ENCODE assay signal across 31 cellular contexts in genomic region chr6:16326531-16326930, GRCh38.
"Had no signal": no experiment of that assay in that cellular context is flagged by ENCODE, and none has a peak within 500 bp of the region (broad histone marks: within the 10 kb centered on the region; RNA-seq: fewer than 3 reads in every experiment).

No MANE protein-coding gene starts in this region.

- H3K27ac Mint-ChIP-seq: activated B cell treated with CpG ODN at 0.5 μM for 24 hours; activated CD8-positive, alpha-beta T cell treated with anti-CD3 and anti-CD28 coated beads for 36 hours; activated naive CD4-positive, alpha-beta T cell treated with anti-CD3 and anti-CD28 coated beads for 36 hours; activated naive CD4-positive, alpha-beta T cell treated with anti-CD3 and anti-CD28 coated beads, Interleukin-2, amount 50 U/mL, for 24 hours; activated naive CD8-positive, alpha-beta T cell treated with anti-CD3 and anti-CD28 coated beads for 36 hours; activated naive CD8-positive, alpha-beta T cell treated with anti-CD3 and anti-CD28 coated beads, Interleukin-2, amount 50 U/mL, for 24 hours; activated T-helper 2 cell treated with anti-CD3 and anti-CD28 coated beads, Interferon-gamma antibody, Interleukin-2, Interleukin-4, amounts not matched to agents 10 μg/mL and 5 μg/mL and 100 μg/mL, durations not matched to agents 14 hours and 24 hours and 36 hours; T-helper 1 cell treated with Interleukin-12 subunit alpha and Interleukin-12 subunit beta and Interleukin-4 antibody, amounts not matched to agents 30 μg/mL and 1 μg/mL, for 36 hours; T-helper 2 cell treated with Interferon-gamma antibody and Interleukin-4, amounts not matched to agents 5 μg/mL and 100 μg/mL, for 36 hours had no signal

- H3K9me3 Mint-ChIP-seq: activated B cell treated with CpG ODN at 0.5 μM for 24 hours; activated CD8-positive, alpha-beta T cell treated with anti-CD3 and anti-CD28 coated beads for 36 hours; activated naive CD4-positive, alpha-beta T cell treated with anti-CD3 and anti-CD28 coated beads for 36 hours; activated naive CD4-positive, alpha-beta T cell treated with anti-CD3 and anti-CD28 coated beads, Interleukin-2, amount 50 U/mL, for 24 hours; activated naive CD8-positive, alpha-beta T cell treated with anti-CD3 and anti-CD28 coated beads for 36 hours; activated naive CD8-positive, alpha-beta T cell treated with anti-CD3 and anti-CD28 coated beads, Interleukin-2, amount 50 U/mL, for 24 hours; activated T-cell treated with anti-CD3 and anti-CD28 coated beads, Interleukin-2, amount 50 U/mL, for 4 hours; activated T-helper 2 cell treated with anti-CD3 and anti-CD28 coated beads, Interferon-gamma antibody, Interleukin-2, Interleukin-4, amounts not matched to agents 10 μg/mL and 5 μg/mL and 100 μg/mL, durations not matched to agents 14 hours and 24 hours and 36 hours; T-cell; T-helper 2 cell treated with Interferon-gamma antibody and Interleukin-4, amounts not matched to agents 5 μg/mL and 100 μg/mL, for 36 hours had no signal

- H3K9me3 ChIP-seq: adrenal gland, body of pancreas, esophagus squamous epithelium, gastroesophageal sphincter had no signal

- ATAC-seq: activated CD4-positive, CD25-positive, alpha-beta regulatory T cell treated with anti-CD3 and anti-CD28 coated beads, Interleukin-2, amount 50 U/mL, for 24 hours; activated CD8-positive, alpha-beta T cell treated with anti-CD3 and anti-CD28 coated beads for 36 hours; activated naive CD8-positive, alpha-beta T cell treated with anti-CD3 and anti-CD28 coated beads, Interleukin-2, amount 50 U/mL, for 24 hours; activated T-cell treated with anti-CD3 and anti-CD28 coated beads, Interleukin-2, amount 50 U/mL, for 4 hours; body of pancreas; gastroesophageal sphincter; T-cell had no signal

- H3K4me3 ChIP-seq: adrenal gland, body of pancreas, esophagus squamous epithelium, gastroesophageal sphincter had no signal

- H3K27ac ChIP-seq: adrenal gland, body of pancreas, epithelial cell of prostate, esophagus squamous epithelium, gastroesophageal sphincter, WERI-Rb-1 had no signal

- H3K36me3 ChIP-seq: WERI-Rb-1 had no signal

- H3K4me1 ChIP-seq: body of pancreas had no signal

- H3K27me3 ChIP-seq: adrenal gland, body of pancreas, esophagus squamous epithelium, gastroesophageal sphincter had no signal

- DNase-seq: activated B cell treated with CpG ODN at 0.5 μM for 24 hours; activated CD4-positive, alpha-beta T cell treated with anti-CD3 and anti-CD28 coated beads for 48 hours; activated CD4-positive, alpha-beta T cell treated with anti-CD3 and anti-CD28 coated beads, Interleukin-2, amount 50 U/mL, for 1 hour; activated CD4-positive, alpha-beta T cell treated with anti-CD3 and anti-CD28 coated beads, Interleukin-2, amount 50 U/mL, for 48 hours; activated CD8-positive, alpha-beta memory T cell treated with anti-CD3 and anti-CD28 coated beads for 24 hours; activated CD8-positive, alpha-beta T cell treated with anti-CD3 and anti-CD28 coated beads for 36 hours; activated naive CD4-positive, alpha-beta T cell treated with anti-CD3 and anti-CD28 coated beads for 36 hours; activated naive CD8-positive, alpha-beta T cell treated with anti-CD3 and anti-CD28 coated beads for 36 hours; activated naive CD8-positive, alpha-beta T cell treated with anti-CD3 and anti-CD28 coated beads, Interleukin-2, amount 50 U/mL, for 24 hours; activated T-cell treated with anti-CD3 and anti-CD28 coated beads, Interleukin-2, amount 50 U/mL, for 4 hours; amygdala; aorta; body of pancreas; caudate nucleus; cortex of kidney; dermis blood vessel endothelial cell; effector CD8-positive, alpha-beta T cell; esophagus squamous epithelium; foreskin melanocyte; SW 1271; T-cell; T1000; WERI-Rb-1 had no signal

- H3K27me3 Mint-ChIP-seq: activated B cell treated with CpG ODN at 0.5 μM for 24 hours; activated CD8-positive, alpha-beta T cell treated with anti-CD3 and anti-CD28 coated beads for 36 hours; activated naive CD4-positive, alpha-beta T cell treated with anti-CD3 and anti-CD28 coated beads, Interleukin-2, amount 50 U/mL, for 24 hours; activated naive CD8-positive, alpha-beta T cell treated with anti-CD3 and anti-CD28 coated beads for 36 hours; activated naive CD8-positive, alpha-beta T cell treated with anti-CD3 and anti-CD28 coated beads, Interleukin-2, amount 50 U/mL, for 24 hours; T-cell had no signal

- H3K4me3 Mint-ChIP-seq: activated B cell treated with CpG ODN at 0.5 μM for 24 hours; activated CD8-positive, alpha-beta T cell treated with anti-CD3 and anti-CD28 coated beads for 36 hours; activated naive CD4-positive, alpha-beta T cell treated with anti-CD3 and anti-CD28 coated beads for 36 hours; activated naive CD4-positive, alpha-beta T cell treated with anti-CD3 and anti-CD28 coated beads, Interleukin-2, amount 50 U/mL, for 24 hours; activated naive CD8-positive, alpha-beta T cell treated with anti-CD3 and anti-CD28 coated beads for 36 hours; activated naive CD8-positive, alpha-beta T cell treated with anti-CD3 and anti-CD28 coated beads, Interleukin-2, amount 50 U/mL, for 24 hours; activated T-cell treated with anti-CD3 and anti-CD28 coated beads, Interleukin-2, amount 50 U/mL, for 4 hours; T-cell; T-helper 1 cell treated with Interleukin-12 subunit alpha and Interleukin-12 subunit beta and Interleukin-4 antibody, amounts not matched to agents 30 μg/mL and 1 μg/mL, for 36 hours; T-helper 2 cell treated with Interferon-gamma antibody and Interleukin-4, amounts not matched to agents 5 μg/mL and 100 μg/mL, for 36 hours had no signal
